ENCODE assay signal across 9 cellular contexts in genomic region chr16:89958068-89958467, GRCh38. TPM values are rescaled to one million over a fixed set of nuclear protein-coding genes. Genes with fewer than 3 reads are reported as not detected.
DNase-seq lines count a peak whose midpoint lies in the region; ATAC-seq lines count a peak whose summit lies in the region.
"Had no signal": no experiment of that assay in that cellular context is flagged by ENCODE, and none has a peak within 500 bp of the region (broad histone marks: within the 10 kb centered on the region; RNA-seq: fewer than 3 reads in every experiment).

No MANE protein-coding gene starts in this region.

- H3K9me3 Mint-ChIP-seq in effector memory CD8-positive, alpha-beta T cell = no peaks in the 10 kb centered on the region
- H3K9me3 Mint-ChIP-seq in natural killer cell treated with Interleukin-12 subunit alpha and Interleukin-12 subunit beta and Interleukin-15 and Interleukin-18, amount 100 ng/mL, for 72 hours = no peaks in the 10 kb centered on the region
- H3K9me3 Mint-ChIP-seq: activated naive CD8-positive, alpha-beta T cell treated with anti-CD3 and anti-CD28 coated beads, Interleukin-2, amount 10 ng/mL, durations not matched to agents 7 days and 5 days had no signal

- no peak overlapping the region for H3K4me3 Mint-ChIP-seq in effector memory CD8-positive, alpha-beta T cell
- no peak overlapping the region for H3K4me3 Mint-ChIP-seq in natural killer cell treated with Interleukin-12 subunit alpha and Interleukin-12 subunit beta and Interleukin-15 and Interleukin-18, amount 100 ng/mL, for 72 hours
- H3K4me3 Mint-ChIP-seq: activated naive CD8-positive, alpha-beta T cell treated with anti-CD3 and anti-CD28 coated beads, Interleukin-2, amount 10 ng/mL, durations not matched to agents 7 days and 5 days had no signal

- H3K4me1 Mint-ChIP-seq in effector memory CD8-positive, alpha-beta T cell (ENCODE audit: low read depth in 2 of 2) = peaks cover 0 to 5% of the 10 kb centered on the region in 2 donors
- H3K4me1 Mint-ChIP-seq in natural killer cell treated with Interleukin-12 subunit alpha and Interleukin-12 subunit beta and Interleukin-15 and Interleukin-18, amount 100 ng/mL, for 72 hours (ENCODE audit: low read depth in 2 of 2) = peaks cover 0 to 10% of the 10 kb centered on the region in 2 donors

- H3K27ac Mint-ChIP-seq in effector memory CD8-positive, alpha-beta T cell = no peak overlapping the region
- H3K27ac Mint-ChIP-seq in natural killer cell treated with Interleukin-12 subunit alpha and Interleukin-12 subunit beta and Interleukin-15 and Interleukin-18, amount 100 ng/mL, for 72 hours = no peak overlapping the region
- H3K27ac Mint-ChIP-seq: activated naive CD8-positive, alpha-beta T cell treated with anti-CD3 and anti-CD28 coated beads, Interleukin-2, amount 10 ng/mL, durations not matched to agents 7 days and 5 days had no signal

- H3K36me3 Mint-ChIP-seq in effector memory CD8-positive, alpha-beta T cell (ENCODE audit: insufficient read depth) = peaks cover 11% of the 10 kb centered on the region
- H3K36me3 Mint-ChIP-seq in natural killer cell treated with Interleukin-12 subunit alpha and Interleukin-12 subunit beta and Interleukin-15 and Interleukin-18, amount 100 ng/mL, for 72 hours = peaks cover 12% of the 10 kb centered on the region

- peak; percentile 36 for ATAC-seq in effector memory CD8-positive, alpha-beta T cell (replicated peaks)
- peak; percentile 52 to 75 for ATAC-seq in natural killer cell treated with Interleukin-12 subunit alpha and Interleukin-12 subunit beta and Interleukin-15 and Interleukin-18, amount 100 ng/mL, for 72 hours
- ATAC-seq in HG02938 (IDR thresholded peaks at IDR 0.05; ENCODE audit: unreplicated experiment) (no peak), GM18873 (IDR thresholded peaks at IDR 0.05; ENCODE audit: low FRiP score, unreplicated experiment) (no peak)

- DNase-seq in NCI-H748 (lab: John Stamatoyannopoulos, UW; ENCODE audit: unreplicated experiment) (peak; percentile 6), NCI-H748 treated with DMSO at 0.1 percent for 48 hours (lab: John Stamatoyannopoulos, UW) (no peak), NAMALWA (ENCODE audit: low spot score) (peak; percentile 95), NCI-H1417 treated with DMSO at 0.1 percent for 48 hours (lab: John Stamatoyannopoulos, UW) (no peak)
- no peak for DNase-seq in effector memory CD8-positive, alpha-beta T cell
- peak; percentile 44 for DNase-seq in natural killer cell treated with Interleukin-12 subunit alpha and Interleukin-12 subunit beta and Interleukin-15 and Interleukin-18, amount 100 ng/mL, for 72 hours (ENCODE audit: low spot score)
- DNase-seq: activated naive CD8-positive, alpha-beta T cell treated with anti-CD3 and anti-CD28 coated beads, Interleukin-2, amount 10 ng/mL, durations not matched to agents 7 days and 5 days had no signal

- H3K27me3 Mint-ChIP-seq in effector memory CD8-positive, alpha-beta T cell = no peaks in the 10 kb centered on the region
- H3K27me3 Mint-ChIP-seq in natural killer cell treated with Interleukin-12 subunit alpha and Interleukin-12 subunit beta and Interleukin-15 and Interleukin-18, amount 100 ng/mL, for 72 hours = no peaks in the 10 kb centered on the region
- H3K27me3 Mint-ChIP-seq: activated naive CD8-positive, alpha-beta T cell treated with anti-CD3 and anti-CD28 coated beads, Interleukin-2, amount 10 ng/mL, durations not matched to agents 7 days and 5 days had no signal

RNA-seq across cellular contexts. Expression of gene DEF8, which starts 9.5 kb away (rescaled TPM):
- total RNA-seq in natural killer cell treated with Interleukin-12 subunit alpha and Interleukin-12 subunit beta and Interleukin-15 and Interleukin-18, amount 100 ng/mL, for 72 hours = 10 to 100 TPM; 44.2 to 55.5 TPM

RNA-seq across cellular contexts. Expression of gene TUBB3, which starts 34.9 kb away (rescaled TPM):
- 10 to 100 TPM in 1 of 2 donors, 1 to 10 TPM in 1; 9.6 to 10.9 TPM for total RNA-seq in natural killer cell treated with Interleukin-12 subunit alpha and Interleukin-12 subunit beta and Interleukin-15 and Interleukin-18, amount 100 ng/mL, for 72 hours

RNA-seq across cellular contexts. Expression of gene MC1R, which starts 39.4 kb away (rescaled TPM):
- total RNA-seq in natural killer cell treated with Interleukin-12 subunit alpha and Interleukin-12 subunit beta and Interleukin-15 and Interleukin-18, amount 100 ng/mL, for 72 hours = 10 to 100 TPM in 1 of 2 donors, 1 to 10 TPM in 1; 9.3 to 13.0 TPM

Comparison
In these comparisons a context has a peak if more than half of its experiments do, and no peak if none do; other contexts are left out.
1. DNase-seq: peak in NCI-H748 (single experiment), NAMALWA (single experiment) and natural killer cell treated with Interleukin-12 subunit alpha and Interleukin-12 subunit beta and Interleukin-15 and Interleukin-18, amount 100 ng/mL, for 72 hours (single experiment); none in NCI-H748 treated with DMSO at 0.1 percent for 48 hours (single experiment), effector memory CD8-positive, alpha-beta T cell (0 of 3) and NCI-H1417 treated with DMSO at 0.1 percent for 48 hours (single experiment).
2. ATAC-seq: peak in effector memory CD8-positive, alpha-beta T cell (single experiment) and natural killer cell treated with Interleukin-12 subunit alpha and Interleukin-12 subunit beta and Interleukin-15 and Interleukin-18, amount 100 ng/mL, for 72 hours (2 of 2); none in HG02938 (single experiment) and GM18873 (single experiment).